In the genomic region with DNA sequence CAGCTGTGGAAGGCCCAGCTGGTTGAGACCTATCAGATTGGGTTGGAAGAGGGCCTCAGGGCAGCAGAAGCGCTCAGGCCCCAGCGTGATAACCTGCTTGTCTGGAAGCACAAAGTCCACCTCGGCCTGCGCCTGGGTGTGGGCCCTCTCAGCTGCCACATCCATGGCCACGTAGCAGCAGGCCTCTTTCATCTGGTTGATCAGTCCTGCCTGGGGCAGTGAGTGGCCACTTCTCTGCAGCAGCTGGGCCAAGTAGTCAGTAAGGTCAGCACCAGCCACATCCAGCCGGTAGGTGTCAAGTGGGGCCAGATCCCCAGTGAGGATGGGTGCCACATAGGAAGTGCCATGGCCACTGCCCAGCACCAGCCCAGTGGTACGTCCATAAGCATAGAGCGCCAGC, we compare ENCODE assay signal across 18 cellular contexts. TPM values are rescaled to one million over a fixed set of nuclear protein-coding genes. Genes with fewer than 3 reads are reported as not detected.
"Had no signal": no experiment of that assay in that cellular context is flagged by ENCODE, and none has a peak within 500 bp of the region (broad histone marks: within the 10 kb centered on the region; RNA-seq: fewer than 3 reads in every experiment).

No MANE protein-coding gene starts in this region.

- H3K9me3 Mint-ChIP-seq: activated CD4-positive, alpha-beta T cell treated with anti-CD3 and anti-CD28 coated beads, Interleukin-2, amount 10 ng/mL, durations not matched to agents 7 days and 5 days; activated naive CD8-positive, alpha-beta T cell treated with anti-CD3 and anti-CD28 coated beads for 36 hours; dendritic cell treated with granulocyte-macrophage colony-stimulating factor and Interleukin-4, amounts not matched to agents 40 ng/mL and 50 ng/mL, for 4 days; naive thymus-derived CD8-positive, alpha-beta T cell had no signal

- H3K36me3 Mint-ChIP-seq: activated naive CD8-positive, alpha-beta T cell treated with anti-CD3 and anti-CD28 coated beads for 36 hours; naive thymus-derived CD8-positive, alpha-beta T cell had no signal

- H3K9me3 ChIP-seq: right atrium auricular region, suprapubic skin, upper lobe of left lung had no signal

- DNase-seq: activated CD8-positive, alpha-beta memory T cell treated with anti-CD3 and anti-CD28 coated beads, Interleukin-2, amount 50 U/mL, for 48 hours; brain microvascular endothelial cell; foreskin melanocyte; kidney glomerular epithelial cell; occipital lobe; stimulated activated CD8-positive, alpha-beta memory T cell treated with anti-CD3 and anti-CD28 coated beads, Interleukin-4, amount 100 ng/mL, for 48 hours had no signal

- H3K27ac ChIP-seq: brain microvascular endothelial cell, right atrium auricular region, skin epidermis, suprapubic skin, upper lobe of left lung had no signal

- H3K27ac Mint-ChIP-seq: activated CD4-positive, alpha-beta T cell treated with anti-CD3 and anti-CD28 coated beads, Interleukin-2, amount 10 ng/mL, durations not matched to agents 7 days and 5 days; activated naive CD8-positive, alpha-beta T cell treated with anti-CD3 and anti-CD28 coated beads for 36 hours; dendritic cell treated with granulocyte-macrophage colony-stimulating factor and Interleukin-4, amounts not matched to agents 40 ng/mL and 50 ng/mL, for 4 days; progenitor cell of endocrine pancreas had no signal

- H3K4me3 Mint-ChIP-seq: activated CD4-positive, alpha-beta T cell treated with anti-CD3 and anti-CD28 coated beads, Interleukin-2, amount 10 ng/mL, durations not matched to agents 7 days and 5 days; activated naive CD8-positive, alpha-beta T cell treated with anti-CD3 and anti-CD28 coated beads for 36 hours; dendritic cell treated with granulocyte-macrophage colony-stimulating factor and Interleukin-4, amounts not matched to agents 40 ng/mL and 50 ng/mL, for 4 days; naive thymus-derived CD8-positive, alpha-beta T cell had no signal

- H3K4me1 Mint-ChIP-seq: activated CD4-positive, alpha-beta T cell treated with anti-CD3 and anti-CD28 coated beads, Interleukin-2, amount 10 ng/mL, durations not matched to agents 7 days and 5 days had no signal

- H3K36me3 ChIP-seq: brain microvascular endothelial cell, right atrium auricular region, suprapubic skin, upper lobe of left lung had no signal

- H3K4me3 ChIP-seq: lung, right atrium auricular region, skin epidermis, suprapubic skin, upper lobe of left lung had no signal

RNA-seq across cellular contexts. Expression of a gene that starts 3.9 kb away (rescaled TPM):
- total RNA-seq: activated CD4-positive, alpha-beta T cell treated with anti-CD3 and anti-CD28 coated beads, Interleukin-2, amount 10 ng/mL, durations not matched to agents 7 days and 5 days; fibroblast of lung; naive thymus-derived CD8-positive, alpha-beta T cell; right atrium auricular region; T-helper 2 cell treated with Interferon-gamma antibody and Interleukin-4, amounts not matched to agents 100 ng/mL and 5 ng/mL, for 36 hours had no signal
- polyA plus RNA-seq: lung; naive thymus-derived CD8-positive, alpha-beta T cell had no signal
